Comparison of ENCODE assay signal across 8 cellular contexts in the genomic region with DNA sequence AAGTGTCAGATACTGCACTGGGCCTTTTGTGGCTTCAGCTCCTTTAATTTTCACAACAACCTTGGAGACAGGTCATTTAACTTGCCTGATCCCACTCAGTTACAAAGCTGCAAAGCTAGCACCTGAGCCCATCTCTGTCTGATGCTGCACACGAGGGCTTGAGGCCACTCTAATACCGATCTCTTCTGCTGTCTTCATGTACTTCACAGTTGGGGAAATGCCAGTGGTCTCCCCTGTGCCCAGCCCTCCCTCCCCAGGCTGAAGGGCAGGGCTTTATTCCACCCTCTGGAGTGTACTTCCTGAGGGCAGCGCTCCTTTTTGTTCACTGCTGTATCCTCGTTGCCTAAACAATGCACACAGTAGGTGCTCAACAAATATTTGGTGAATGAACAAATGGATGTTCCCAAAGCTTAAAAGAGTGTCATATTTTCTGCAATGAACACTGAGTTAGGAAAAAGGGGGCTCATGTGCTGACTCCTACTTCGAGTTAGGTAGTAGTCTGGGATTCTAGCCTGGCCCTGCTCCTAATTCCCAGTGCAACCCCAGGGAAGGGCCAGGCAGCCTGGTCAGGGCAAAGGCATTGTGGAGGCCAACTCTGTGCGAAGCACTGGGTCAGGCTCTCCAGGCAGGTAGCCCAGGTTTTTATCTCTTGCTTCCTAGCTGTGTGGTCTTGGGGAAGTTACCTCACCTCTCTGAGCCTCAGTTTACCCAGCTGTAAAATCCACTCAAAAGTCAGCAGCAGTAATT. TPM values are rescaled to one million over a fixed set of nuclear protein-coding genes. Genes with fewer than 3 reads are reported as not detected.
DNase-seq lines count a peak whose midpoint lies in the region; ATAC-seq and TF ChIP-seq lines count a peak whose summit lies in the region.

No MANE protein-coding gene starts in this region.

- intact Hi-C loops in sigmoid colon (cut with DNase I): loop anchor here (5.0 kb wide), 2 partner anchors 81 to 84 kb away; a partner anchor contains a TSS

- TF ChIP-seq EP300 in gastroesophageal sphincter (IDR thresholded peaks at IDR 0.05) (no peak), sigmoid colon (IDR thresholded peaks at IDR 0.05) (no peak)

- H3K4me1 ChIP-seq in gastroesophageal sphincter (peaks cover 0 to 28% (median 11%) of the 10 kb centered on the region in 3 donors), sigmoid colon (peaks cover 0 to 18% (median 12%) of the 10 kb centered on the region in 4 donors)

- H3K27me3 ChIP-seq in gastroesophageal sphincter: no peaks in the 10 kb centered on the region
- no peaks in the 10 kb centered on the region for H3K27me3 ChIP-seq in sigmoid colon

- TF ChIP-seq POLR2A in gastroesophageal sphincter (IDR thresholded peaks at IDR 0.05): no peak
- no peak for TF ChIP-seq POLR2A in sigmoid colon (IDR thresholded peaks at IDR 0.05)

- H3K27ac ChIP-seq in VCaP: peak overlapping the region; percentile 88
- peak overlapping the region in 3 of 4 donors; percentile 86 to 91 (median 87) for H3K27ac ChIP-seq in gastroesophageal sphincter
- peak overlapping the region; percentile 82 to 85 (median 84) for H3K27ac ChIP-seq in sigmoid colon

- DNase-seq in sigmoid colon (no peak), H4 (ENCODE audit: low spot score) (no peak)
- no peak for DNase-seq in activated CD4-positive, CD25-positive, alpha-beta regulatory T cell treated with anti-CD3 and anti-CD28 coated beads, Interleukin-2, amount 50 U/mL, for 72 hours

- WGBS in gastroesophageal sphincter (ENCODE audit: low coverage in 1 of 2), 2 donors: 71 to 83% methylated on average over 3 to 5 of the region's 6 CpGs
- whole genome bisulfite sequencing in sigmoid colon, 2 donors: 48 to 65% methylated on average over 6 of the region's 6 CpGs

- TF ChIP-seq CTCF in VCaP (conservative IDR thresholded peaks at IDR 0.05) (no peak), gastroesophageal sphincter (IDR thresholded peaks at IDR 0.05) (no peak), sigmoid colon (IDR thresholded peaks at IDR 0.05) (no peak)

- H3K9me3 ChIP-seq in gastroesophageal sphincter (no peaks in the 10 kb centered on the region), sigmoid colon (no peaks in the 10 kb centered on the region)

- peaks cover 0 to 20% of the 10 kb centered on the region in 2 donors for H3K36me3 ChIP-seq in gastroesophageal sphincter
- peaks cover 0 to 14% (median 0%) of the 10 kb centered on the region in 4 donors for H3K36me3 ChIP-seq in sigmoid colon

- no peak for ATAC-seq in gastroesophageal sphincter
- ATAC-seq in GM21529 (IDR thresholded peaks at IDR 0.05; ENCODE audit: unreplicated experiment): no peak
- ATAC-seq in HG02759 (IDR thresholded peaks at IDR 0.05; ENCODE audit: unreplicated experiment): no peak

- H3K4me3 ChIP-seq in GM08714 (ENCODE audit: low read length) (peak overlapping the region; percentile 76; the same call in 1 of the 2 replicates), gastroesophageal sphincter (peak overlapping the region in 1 of 2 donors; percentile 87), sigmoid colon (peak overlapping the region in 3 of 4 donors; percentile 66 to 70 (median 70))

RNA-seq across cellular contexts. Expression of a gene that starts 1.1 kb away (rescaled TPM):
- 10 to 100 TPM; 18.1 to 36.9 (median 24.5) TPM for total RNA-seq in gastroesophageal sphincter
- total RNA-seq in sigmoid colon: 10 to 100 TPM; 16.3 to 24.2 (median 22.0) TPM
- 10 to 100 TPM; 16.4 to 25.1 (median 17.4) TPM for polyA plus RNA-seq in sigmoid colon
- total RNA-seq in H4 (2014; rRNA removed; shearing (Covaris generic)): 10.6 and 20.3 TPM in 2 replicates

RNA-seq across cellular contexts. Expression of a gene that starts 16.4 kb away (rescaled TPM):
- total RNA-seq in gastroesophageal sphincter: not detected
- not detected for total RNA-seq in sigmoid colon
- polyA plus RNA-seq in sigmoid colon: 10 to 100 TPM; 13.8 to 34.3 (median 19.7) TPM
- not detected in 2 replicates for total RNA-seq in H4 (2014; rRNA removed; shearing (Covaris generic))
